ENCODE assay signal across 32 cellular contexts in genomic region chr14:93930989-93931307, GRCh38. TPM values are rescaled to one million over a fixed set of nuclear protein-coding genes. Genes with fewer than 3 reads are reported as not detected.
"Had no signal": no experiment of that assay in that cellular context is flagged by ENCODE, and none has a peak within 500 bp of the region (broad histone marks: within the 10 kb centered on the region; RNA-seq: fewer than 3 reads in every experiment).

No MANE protein-coding gene starts in this region.

- H3K9ac ChIP-seq: parathyroid adenoma had no signal

- H3K27ac ChIP-seq: ovary, parathyroid adenoma, psoas muscle, skin epidermis, spleen, suprapubic skin, testis, tibial artery, transverse colon, upper lobe of right lung, uterus had no signal

- H3K27ac Mint-ChIP-seq: naive thymus-derived CD4-positive, alpha-beta T cell; natural killer cell; nephron; progenitor cell of endocrine pancreas; stimulated activated memory B cell treated with anti-CD40 and anti-IgM and Interleukin-4, amounts not matched to agents 10 μg/mL and 1 μg/mL and 100 μg/mL, for 72 hours; stimulated activated naive CD8-positive, alpha-beta T cell treated with anti-CD3 and anti-CD28 coated beads, Interleukin-15, amount 100 ng/mL, for 72 hours; type B pancreatic cell had no signal

- H3K4me3 Mint-ChIP-seq: naive thymus-derived CD4-positive, alpha-beta T cell; natural killer cell; nephron; stimulated activated memory B cell treated with anti-CD40 and anti-IgM and Interleukin-4, amounts not matched to agents 10 μg/mL and 1 μg/mL and 100 μg/mL, for 72 hours; stimulated activated naive CD8-positive, alpha-beta T cell treated with anti-CD3 and anti-CD28 coated beads, Interleukin-15, amount 100 ng/mL, for 72 hours; type B pancreatic cell had no signal

- ATAC-seq: naive thymus-derived CD4-positive, alpha-beta T cell; natural killer cell; psoas muscle; sciatic nerve; stimulated activated memory B cell treated with anti-CD40 and anti-IgM and Interleukin-4, amounts not matched to agents 10 μg/mL and 1 μg/mL and 100 μg/mL, for 72 hours; stimulated activated naive CD8-positive, alpha-beta T cell treated with anti-CD3 and anti-CD28 coated beads, Interleukin-15, Interleukin-2, amounts not matched to agents 100 U/mL and 50 U/mL, for 24 hours; upper lobe of right lung had no signal

- H2AFZ ChIP-seq: parathyroid adenoma had no signal

- H3K9me3 ChIP-seq: ovary, psoas muscle, spleen, suprapubic skin, testis, tibial artery, transverse colon, upper lobe of right lung, uterus had no signal

- DNase-seq: naive thymus-derived CD4-positive, alpha-beta T cell; natural killer cell; occipital lobe; ovary; psoas muscle; spleen; stimulated activated CD4-positive, alpha-beta T cell treated with anti-CD3 and anti-CD28 coated beads, Interleukin-12 subunit alpha, Interleukin-12 subunit beta, amount 100 ng/mL, for 4 hours; stimulated activated CD4-positive, alpha-beta T cell treated with anti-CD3 and anti-CD28 coated beads, Interleukin-1b, Interleukin-23, amount 100 ng/mL, for 48 hours; stimulated activated CD4-positive, alpha-beta T cell treated with anti-CD3 and anti-CD28 coated beads, Interleukin-4, amount 100 ng/mL, for 1 hour; stimulated activated CD4-positive, alpha-beta T cell treated with anti-CD3 and anti-CD28 coated beads, Interleukin-4, amount 100 ng/mL, for 4 hours; stimulated activated CD8-positive, alpha-beta memory T cell treated with anti-CD3 and anti-CD28 coated beads, Interleukin-4, amount 100 ng/mL, for 48 hours; stimulated activated naive CD4-positive, alpha-beta T cell; stimulated activated naive CD8-positive, alpha-beta T cell treated with anti-CD3 and anti-CD28 coated beads, Interleukin-15, amount 100 ng/mL, for 72 hours; stimulated activated naive CD8-positive, alpha-beta T cell treated with anti-CD3 and anti-CD28 coated beads, Interleukin-15, Interleukin-2, amounts not matched to agents 100 U/mL and 50 U/mL, for 24 hours; substantia nigra; testis; tibial artery; transverse colon; upper lobe of right lung; uterus had no signal

- H3K4me2 ChIP-seq: smooth muscle cell had no signal

- H3K4me1 ChIP-seq: parathyroid adenoma, spleen, suprapubic skin, testis, transverse colon, upper lobe of right lung, uterus had no signal

- H3K4me3 ChIP-seq: ovary, psoas muscle, skin epidermis, smooth muscle cell, spleen, suprapubic skin, testis, tibial artery, transverse colon, upper lobe of right lung, uterus had no signal

- H3K36me3 Mint-ChIP-seq: natural killer cell, type B pancreatic cell had no signal

- H3K27me3 ChIP-seq: ovary, testis, tibial artery, transverse colon, uterus had no signal

- H3K4me1 Mint-ChIP-seq: natural killer cell, nephron had no signal

- H3K9me3 Mint-ChIP-seq: naive thymus-derived CD4-positive, alpha-beta T cell; natural killer cell; nephron; stimulated activated memory B cell treated with anti-CD40 and anti-IgM and Interleukin-4, amounts not matched to agents 10 μg/mL and 1 μg/mL and 100 μg/mL, for 72 hours; stimulated activated naive CD8-positive, alpha-beta T cell treated with anti-CD3 and anti-CD28 coated beads, Interleukin-15, amount 100 ng/mL, for 72 hours; type B pancreatic cell had no signal

- H3K36me3 ChIP-seq: ovary, suprapubic skin, transverse colon, upper lobe of right lung, uterus had no signal

RNA-seq across cellular contexts. Expression of gene FAM181A, which starts 3.8 kb away (rescaled TPM):
- total RNA-seq: naive thymus-derived CD4-positive, alpha-beta T cell; natural killer cell; osteoblast; progenitor cell of endocrine pancreas; psoas muscle; renal cortical epithelial cell; sciatic nerve; smooth muscle cell; spleen; suprapubic skin; transverse colon; urinary bladder had no signal
- polyA plus RNA-seq: naive thymus-derived CD4-positive, alpha-beta T cell; ovary; smooth muscle cell; spleen; urinary bladder had no signal

RNA-seq across cellular contexts. Expression of gene ASB2, which starts 45.4 kb away (rescaled TPM):
- total RNA-seq: occipital lobe, progenitor cell of endocrine pancreas had no signal
- polyA plus RNA-seq: naive thymus-derived CD4-positive, alpha-beta T cell; smooth muscle cell had no signal
